12 cellular contexts compared by ENCODE assay signal in the genomic region with DNA sequence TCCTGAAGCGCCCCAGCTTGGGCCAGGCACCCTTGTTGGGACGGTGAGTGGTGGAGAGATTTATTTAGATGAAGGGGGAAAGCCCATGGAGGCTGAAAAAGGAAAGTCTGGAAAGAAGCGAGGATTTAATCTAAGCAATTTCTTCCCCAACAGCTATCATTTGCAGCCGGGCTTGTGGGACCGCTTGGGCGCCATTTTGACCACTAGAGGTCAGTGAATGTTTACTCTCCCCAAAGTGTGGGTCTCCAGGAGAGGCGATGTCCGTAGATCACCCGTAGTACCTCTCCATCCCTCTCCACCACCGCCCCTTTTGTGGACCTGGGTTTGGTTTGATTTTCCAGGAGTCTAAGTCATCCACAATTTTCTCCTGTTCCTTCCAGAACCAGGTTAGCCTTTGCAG.
DNase-seq lines count a peak whose midpoint lies in the region; ATAC-seq, FAIRE-seq and TF ChIP-seq lines count a peak whose summit lies in the region.
"Had no signal": no experiment of that assay in that cellular context is flagged by ENCODE, and none has a peak within 500 bp of the region (broad histone marks: within the 10 kb centered on the region; RNA-seq: fewer than 3 reads in every experiment).

No MANE protein-coding gene starts in this region.

- TF ChIP-seq POLR2A in K562 (conservative IDR thresholded peaks at IDR 0.05) = no peak

- BruUV-seq in K562 (replicated peaks; lab: Mats Ljungman, UMichigan) = no TSS peak

- no peaks in the 10 kb centered on the region for H3F3A ChIP-seq in neural progenitor cell (ENCODE audit: low read depth)

- no peak for TF ChIP-seq EP300 in K562 (IDR thresholded peaks at IDR 0.05; ENCODE audit: low read length)

- in situ Hi-C loops in K562 (cut with MboI) = no loop called here

- H3K4me3 Mint-ChIP-seq in neural progenitor cell = no peak overlapping the region

- no peak overlapping the region for H3K4me2 ChIP-seq in K562 (ENCODE audit: insufficient read depth, low read length)
- H3K4me2 ChIP-seq in neural progenitor cell = no peak overlapping the region

- H3K27ac ChIP-seq in K562 (ENCODE audit: extremely low read depth, low read depth, low read length) (no peak overlapping the region), neural progenitor cell (no peak overlapping the region)
- H3K27ac ChIP-seq: thyroid gland had no signal

- POLR2A ChIA-PET in K562 (lab: Yijun Ruan, JAX) = no interaction called here

- peaks cover 2% of the 10 kb centered on the region for H3K9me3 Mint-ChIP-seq in neural progenitor cell

- no peak for FAIRE-seq in K562 (lab: Jason Lieb, UNC)
- FAIRE-seq: GM19239 had no signal

- H3K4me3 ChIP-seq in K562 = no peak overlapping the region
- H3K4me3 ChIP-seq in neural progenitor cell = no peak overlapping the region
- H3K4me3 ChIP-seq: thyroid gland had no signal

- TF ChIP-seq CTCF in K562 (IDR thresholded peaks at IDR 0.05 in 2 of 3, conservative IDR thresholded peaks at IDR 0.05 in 1 of 3; ENCODE audit: insufficient read depth in 2 of 3, low read depth in 1 of 3, low read length in 3 of 3) = peak; percentile 50 to 54 (median 53)
- peak; percentile 70 for TF ChIP-seq CTCF in neural progenitor cell (IDR thresholded peaks at IDR 0.05)

- no peaks in the 10 kb centered on the region for H3K9me3 ChIP-seq in K562 (replicated peaks; ENCODE audit: control insufficient read depth, insufficient read depth, low read depth, low read length)
- H3K9me3 ChIP-seq in neural progenitor cell (ENCODE audit: low read depth) = no peaks in the 10 kb centered on the region
- H3K9me3 ChIP-seq: thyroid gland had no signal

- H2AFZ ChIP-seq in K562 (ENCODE audit: low read depth, low read length) (no peak overlapping the region), neural progenitor cell (replicated peaks) (peak overlapping the region; percentile 94)

- 1% methylated on average over 10 of the region's 10 CpGs for WGBS in K562 (ENCODE audit: insufficient coverage, low coverage, missing lambda C conversion rate)

- H4K20me1 ChIP-seq in K562 (replicated peaks; ENCODE audit: control insufficient read depth, insufficient read depth, low read length) (no peaks in the 10 kb centered on the region), neural progenitor cell (ENCODE audit: low read depth) (no peaks in the 10 kb centered on the region)

- H3K9me1 ChIP-seq in K562 (ENCODE audit: control insufficient read depth, insufficient read depth, low read length) = no peaks in the 10 kb centered on the region

- peak; percentile 17 to 56; a peak in 2 of 4 replicates for TF ChIP-seq RAD21 in K562 (CRISPR knock-in tag; conservative IDR thresholded peaks at IDR 0.05 in 1 of 2, IDR thresholded peaks at IDR 0.05 in 1 of 2)

- peaks cover 24% of the 10 kb centered on the region for H3K4me1 Mint-ChIP-seq in neural progenitor cell

- H3K9ac ChIP-seq in K562 (ENCODE audit: insufficient read depth in 1 of 2, low read depth in 2 of 2, low read length in 2 of 2) (no peak overlapping the region), neural progenitor cell (no peak overlapping the region)

- H3K79me2 ChIP-seq in K562 (ENCODE audit: control insufficient read depth, insufficient read depth, low read length) (no peaks in the 10 kb centered on the region), neural progenitor cell (ENCODE audit: low read depth) (no peaks in the 10 kb centered on the region)

- H3K36me3 Mint-ChIP-seq in neural progenitor cell = no peaks in the 10 kb centered on the region

- peaks cover 0 to 16% of the 10 kb centered on the region in 2 experiments; a peak in 3 of 5 replicates for H3K27me3 ChIP-seq in K562 (ENCODE audit: control insufficient read depth in 2 of 2, insufficient read depth in 2 of 2, low read length in 2 of 2)
- no peaks in the 10 kb centered on the region for H3K27me3 ChIP-seq in neural progenitor cell
- H3K27me3 ChIP-seq: thyroid gland had no signal

- peaks cover 7% of the 10 kb centered on the region for H3K27me3 Mint-ChIP-seq in neural progenitor cell (ENCODE audit: insufficient read depth, low read depth)

- H3K27ac Mint-ChIP-seq in neural progenitor cell = no peak overlapping the region

- CTCF ChIA-PET in K562 (lab: Yijun Ruan, JAX; ENCODE audit: low intra/inter-chr PET ratio) = no interaction called here

- DNase-seq in ELR (ENCODE audit: low read depth) (peak; percentile 26), HuH-7 (ENCODE audit: low spot score) (peak; percentile 42), K562 (ENCODE audit: extremely low read depth in 1 of 4, low spot score in 3 of 4) (peak; percentile 22 to 39 (median 28)), neural progenitor cell (ENCODE audit: low spot score) (peak; percentile 74), NCI-H128 (lab: John Stamatoyannopoulos, UW; ENCODE audit: unreplicated experiment) (no peak), NCI-H1436 (lab: John Stamatoyannopoulos, UW) (no peak)
- DNase-seq: cerebellar nuclear complex, NCI-H446 had no signal

- peak; percentile 75 for ATAC-seq in K562
- ATAC-seq in GM21390 (IDR thresholded peaks at IDR 0.05; ENCODE audit: unreplicated experiment) = no peak
- ATAC-seq in GM19455 (IDR thresholded peaks at IDR 0.05; ENCODE audit: unreplicated experiment) = no peak

- H3K36me3 ChIP-seq in K562 (ENCODE audit: control insufficient read depth, insufficient read depth, low read length) (no peaks in the 10 kb centered on the region), neural progenitor cell (no peaks in the 10 kb centered on the region)
- H3K36me3 ChIP-seq: thyroid gland had no signal

- H3K4me1 ChIP-seq in K562 (replicated peaks in 1 of 2; ENCODE audit: control insufficient read depth in 2 of 2, insufficient read depth in 2 of 2, low read length in 2 of 2) (no peaks in the 10 kb centered on the region; a peak in 1 of 5 replicates), neural progenitor cell (peaks cover 11% of the 10 kb centered on the region)
- H3K4me1 ChIP-seq: thyroid gland had no signal

- intact Hi-C loops in K562 (cut with micrococcal nuclease) = no loop called here

TF ChIP-seq in K562, 482 proteins besides CTCF, POLR2A, EP300 and RAD21:
- peak in 1 of 3 experiments; percentile 36 for TF ChIP-seq YY1 (IDR thresholded peaks at IDR 0.05; ENCODE audit: borderline replicate concordance in 1 of 3, control insufficient read depth in 1 of 3, extremely low read depth in 1 of 3, insufficient read depth in 3 of 3, insufficient read length in 1 of 3, insufficient replicate concordance in 2 of 3, low read depth in 1 of 3, low read length in 2 of 3)
- no peak for TF ChIP-seq ZFP30 (CRISPR knock-in tag; IDR thresholded peaks at IDR 0.05; ENCODE audit: borderline replicate concordance)

Comparison
In these comparisons a context has a peak if more than half of its experiments do, and no peak if none do; other contexts are left out.
1. DNase-seq: peak in ELR (single experiment), HuH-7 (single experiment), K562 (4 of 4) and neural progenitor cell (single experiment); none in NCI-H128 (single experiment) and NCI-H1436 (single experiment).